8 cellular contexts compared by ENCODE assay signal in the genomic region with DNA sequence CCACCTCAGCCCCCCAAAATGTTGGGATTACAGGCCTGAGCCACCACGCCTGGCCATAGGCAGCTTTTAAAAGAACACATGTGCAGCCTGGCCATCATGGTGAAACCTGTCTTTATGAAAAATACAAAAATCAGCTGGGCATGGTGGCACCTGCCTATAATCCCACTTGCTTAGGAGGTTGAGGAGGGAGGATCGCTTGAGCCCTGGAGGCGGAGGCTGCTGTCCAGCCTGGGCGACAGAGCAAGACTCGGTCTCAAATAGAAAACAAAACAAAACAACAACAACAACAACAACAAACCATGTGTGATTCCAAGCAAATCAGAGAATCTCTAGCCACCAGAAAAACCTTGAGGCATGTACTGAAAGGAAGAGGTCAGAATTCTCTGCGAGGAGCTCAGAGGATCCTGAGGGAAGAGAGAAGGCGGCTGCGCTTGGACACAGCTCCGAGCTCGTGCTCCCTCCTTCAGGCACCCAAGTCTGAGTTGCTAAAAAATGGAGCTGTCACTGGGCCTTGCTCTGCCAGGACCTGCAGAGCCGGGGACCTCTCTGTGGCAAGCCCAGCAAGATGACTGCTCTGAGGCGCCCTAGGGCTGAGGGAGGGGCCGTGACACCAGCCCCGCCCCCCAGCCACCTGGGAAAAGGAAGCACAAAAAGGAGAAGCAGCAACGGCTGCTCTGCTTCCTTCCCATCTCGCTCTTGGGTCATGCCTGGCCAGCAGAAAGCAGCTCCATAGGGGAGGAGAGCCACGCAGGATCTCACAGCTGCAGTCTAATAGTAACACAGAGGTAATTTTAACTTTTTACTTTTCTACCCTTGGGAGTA. TPM values are rescaled to one million over a fixed set of nuclear protein-coding genes. Genes with fewer than 3 reads are reported as not detected.
DNase-seq lines count a peak whose midpoint lies in the region; ATAC-seq, FAIRE-seq and TF ChIP-seq lines count a peak whose summit lies in the region.

A gene (plus strand): TSS at position 677 of the 822 bp plus-strand sequence. CDS start 1,941 bp downstream, outside the sequence.

- in situ Hi-C loops in Panc1 (cut with HindIII; ENCODE audit: low pct_unique_long_range_greater_than_20kb, low sequenced_read_pairs): no loop called here

- H3K27ac Mint-ChIP-seq in activated naive CD4-positive, alpha-beta T cell treated with anti-CD3 and anti-CD28 coated beads for 36 hours: no peak within 1 kb of the TSS
- H3K27ac Mint-ChIP-seq in chondrocyte (ENCODE audit: unreplicated experiment): no peak within 1 kb of the TSS

- H3K4me3 ChIP-seq in Panc1 (ENCODE audit: low read depth in 2 of 2, low read length in 2 of 2): no peak within 1 kb of the TSS
- H3K4me3 ChIP-seq in keratinocyte (ENCODE audit: control insufficient read depth in 2 of 3, extremely low read depth in 1 of 3, insufficient read depth in 2 of 3, low read depth in 1 of 3, low read length in 3 of 3): peak within 1 kb of the TSS; percentile 29 to 65 (median 45)

- CTCF ChIA-PET in Panc1 (lab: Charles Lee): no interaction called here
- CTCF ChIA-PET in activated naive CD4-positive, alpha-beta T cell treated with anti-CD3 and anti-CD28 coated beads for 36 hours (lab: Charles Lee): interaction anchor here (0.5 to 1.5 kb wide), 3 partner anchors 13 to 143 kb away, joined by 3 read pairs; no protein-coding TSS in a partner anchor

- ATAC-seq in GM18858 (IDR thresholded peaks at IDR 0.05; ENCODE audit: unreplicated experiment) (peak; percentile 87), HG02938 (IDR thresholded peaks at IDR 0.05; ENCODE audit: unreplicated experiment) (peak; percentile 82), Panc1 (0 out of 2 replicates have a peak, but pooled peaks have one; percentile 38)

- H3K79me2 ChIP-seq in keratinocyte (ENCODE audit: control insufficient read depth, insufficient read depth, low read length): no peaks in the 10 kb centered on the region

- no peaks in the 10 kb centered on the region for H4K20me1 ChIP-seq in keratinocyte (ENCODE audit: control insufficient read depth, extremely low read depth, insufficient read depth, low read length)

- peak within 1 kb of the TSS; percentile 77 for H3K4me3 Mint-ChIP-seq in activated naive CD4-positive, alpha-beta T cell treated with anti-CD3 and anti-CD28 coated beads for 36 hours
- H3K4me3 Mint-ChIP-seq in chondrocyte (ENCODE audit: unreplicated experiment): no peak within 1 kb of the TSS

- peak within 1 kb of the TSS; percentile 93 for H2AFZ ChIP-seq in keratinocyte (ENCODE audit: control insufficient read depth, low read length)

- DNase-seq in Panc1 (ENCODE audit: low read depth, low spot score) (no peak), keratinocyte (ENCODE audit: low read depth, low spot score) (peak; percentile 17), chondrocyte (ENCODE audit: low spot score) (no peak), NCI-H524 (lab: John Stamatoyannopoulos, UW) (no peak)
- peak; percentile 79 for DNase-seq in activated naive CD4-positive, alpha-beta T cell treated with anti-CD3 and anti-CD28 coated beads for 36 hours
- peak; percentile 9 for DNase-seq in stimulated activated CD8-positive, alpha-beta memory T cell treated with anti-CD3 and anti-CD28 coated beads, Interleukin-12 subunit alpha, Interleukin-12 subunit beta, amount 100 ng/mL, for 24 hours (ENCODE audit: extremely low read depth)

- no peaks in the 10 kb centered on the region for H3K36me3 Mint-ChIP-seq in activated naive CD4-positive, alpha-beta T cell treated with anti-CD3 and anti-CD28 coated beads for 36 hours (ENCODE audit: low read depth)
- no peaks in the 10 kb centered on the region for H3K36me3 Mint-ChIP-seq in chondrocyte (ENCODE audit: low read depth)

- no peaks in the 10 kb centered on the region for H3K27me3 Mint-ChIP-seq in activated naive CD4-positive, alpha-beta T cell treated with anti-CD3 and anti-CD28 coated beads for 36 hours (ENCODE audit: low read depth)
- no peaks in the 10 kb centered on the region for H3K27me3 Mint-ChIP-seq in chondrocyte (ENCODE audit: low read depth)

- H3K9me1 ChIP-seq in keratinocyte (ENCODE audit: control insufficient read depth, extremely low read depth, insufficient read depth, low read length): no peaks in the 10 kb centered on the region

- TF ChIP-seq CTCF in Panc1 (IDR thresholded peaks at IDR 0.05) (no peak), keratinocyte (optimal IDR thresholded peaks at IDR 0.05 in 1 of 3, IDR thresholded peaks at IDR 0.05 in 1 of 3, conservative IDR thresholded peaks at IDR 0.05 in 1 of 3; ENCODE audit: extremely low read depth in 1 of 3, insufficient read depth in 2 of 3, low read length in 3 of 3) (no peak), chondrocyte (IDR thresholded peaks at IDR 0.05) (no peak)

- H3K36me3 ChIP-seq in Panc1 (ENCODE audit: control insufficient read depth, insufficient read depth, low read length) (no peaks in the 10 kb centered on the region), keratinocyte (ENCODE audit: control insufficient read depth in 2 of 2, extremely low read depth in 1 of 2, insufficient read depth in 2 of 2, low read length in 2 of 2) (no peaks in the 10 kb centered on the region)

- no peaks in the 10 kb centered on the region for H3K27me3 ChIP-seq in Panc1 (ENCODE audit: control insufficient read depth, insufficient read depth, low read length)
- H3K27me3 ChIP-seq in keratinocyte (ENCODE audit: control insufficient read depth, extremely low read depth, insufficient read depth, low read length): no peaks in the 10 kb centered on the region

- H3K9ac ChIP-seq in keratinocyte (ENCODE audit: control insufficient read depth, extremely low read depth, insufficient read depth, low read length): peak within 1 kb of the TSS; percentile 28

- H3K4me1 ChIP-seq in Panc1 (ENCODE audit: control insufficient read depth, insufficient read depth, low read length) (no peaks in the 10 kb centered on the region), keratinocyte (ENCODE audit: control insufficient read depth, extremely low read depth, insufficient read depth, low read length) (peaks cover 8% of the 10 kb centered on the region)

- dilution Hi-C loops in keratinocyte (cut with MboI; ENCODE audit: extremely low pct_ligation_motif_present, low sequenced_read_pairs): no loop called here

- BruUV-seq in Panc1 (replicated peaks; lab: Mats Ljungman, UMichigan): no TSS peak

- peaks cover 15% of the 10 kb centered on the region for H3K4me1 Mint-ChIP-seq in activated naive CD4-positive, alpha-beta T cell treated with anti-CD3 and anti-CD28 coated beads for 36 hours (ENCODE audit: low read depth)
- H3K4me1 Mint-ChIP-seq in chondrocyte (ENCODE audit: low read depth): no peaks in the 10 kb centered on the region

- intact Hi-C loops in Panc1 (cut with micrococcal nuclease; ENCODE audit: unreplicated experiment): no loop called here
- intact Hi-C loops in activated naive CD4-positive, alpha-beta T cell treated with anti-CD3 and anti-CD28 coated beads for 36 hours (cut with micrococcal nuclease): no loop called here

- POLR2A ChIA-PET in Panc1 (lab: Charles Lee): interaction anchor here (0.7 kb wide), 1 partner anchor 57 kb away, joined by 3 read pairs; no protein-coding TSS in a partner anchor

- no peak for FAIRE-seq in keratinocyte (lab: Jason Lieb, UNC)

- H3K27ac ChIP-seq in Panc1 (ENCODE audit: low read length) (no peak within 1 kb of the TSS), keratinocyte (ENCODE audit: control insufficient read depth, insufficient read depth, low read length) (no peak within 1 kb of the TSS)

- H3K9me3 Mint-ChIP-seq in activated naive CD4-positive, alpha-beta T cell treated with anti-CD3 and anti-CD28 coated beads for 36 hours: no peaks in the 10 kb centered on the region
- H3K9me3 Mint-ChIP-seq in chondrocyte (ENCODE audit: low read depth): no peaks in the 10 kb centered on the region

- peak within 1 kb of the TSS; percentile 80 for H3K4me2 ChIP-seq in keratinocyte (ENCODE audit: control insufficient read depth, extremely low read depth, insufficient read depth, low read depth, low read length)

- H3K9me3 ChIP-seq in Panc1 (ENCODE audit: control insufficient read depth, insufficient read depth, low read depth, low read length) (no peaks in the 10 kb centered on the region), keratinocyte (ENCODE audit: control insufficient read depth, low read depth, low read length) (no peaks in the 10 kb centered on the region)

RNA-seq across cellular contexts. Expression of the gene that starts here (rescaled TPM):
- total RNA-seq in Panc1 (2021; ENCODE audit: unreplicated experiment) (not detected), chondrocyte (not detected in 3 replicates)
- polyA plus RNA-seq in Panc1 (2012; ENCODE audit: insufficient read length): 0.10 TPM
- under 1 TPM; 0.62 to 0.72 TPM for total RNA-seq in activated naive CD4-positive, alpha-beta T cell treated with anti-CD3 and anti-CD28 coated beads for 36 hours
- 0.49 to 0.58 TPM (median 0.55 TPM) in 3 replicates for polyA plus RNA-seq in keratinocyte
- 0.39 TPM for polyA plus RNA-seq in keratinocyte (2011; ENCODE audit: low read depth)
- polyA plus RNA-seq in keratinocyte (2011; cell fraction: cytosol; rRNA removed): 0.29 and 0.36 TPM in 2 replicates
- polyA plus RNA-seq in keratinocyte (2011; cell fraction: nucleus; rRNA removed): 0.33 and 0.39 TPM in 2 replicates
- polyA plus RNA-seq in keratinocyte (2012; ENCODE audit: low replicate concordance): 0.14 and 0.34 TPM in 2 replicates
- 0.26 to 0.33 TPM (median 0.29 TPM) in 3 replicates for polyA minus RNA-seq in keratinocyte
- 0.58 TPM for polyA minus RNA-seq in keratinocyte (2011; cell fraction: cytosol; rRNA and poly(A)+ RNA removed)
- polyA minus RNA-seq in keratinocyte (2011; cell fraction: nucleus; rRNA and poly(A)+ RNA removed): 0.11 and 0.16 TPM in 2 replicates

Comparison
In these comparisons a context has a peak if more than half of its experiments do, and no peak if none do; other contexts are left out.
1. Peak in ATAC-seq in Panc1; RNA of the gene not detected or under 1 TPM.
2. Peak in DNase-seq in activated naive CD4-positive, alpha-beta T cell treated with anti-CD3 and anti-CD28 coated beads for 36 hours; RNA of the gene not detected or under 1 TPM.
3. Peak in DNase-seq, H3K4me3 ChIP-seq, H3K9ac ChIP-seq and H3K4me2 ChIP-seq in keratinocyte; RNA of the gene not detected or under 1 TPM.